Comparison of ENCODE assay signal across 15 cellular contexts in genomic region chr7:3272691-3273141, GRCh38. TPM values are rescaled to one million over a fixed set of nuclear protein-coding genes. Genes with fewer than 3 reads are reported as not detected.
DNase-seq lines count a peak whose midpoint lies in the region; ATAC-seq and TF ChIP-seq lines count a peak whose summit lies in the region.
"Had no signal": no experiment of that assay in that cellular context is flagged by ENCODE, and none has a peak within 500 bp of the region (broad histone marks: within the 10 kb centered on the region; RNA-seq: fewer than 3 reads in every experiment).

No MANE protein-coding gene starts in this region.

- ATAC-seq in HG03025 (IDR thresholded peaks at IDR 0.05; ENCODE audit: low FRiP score, unreplicated experiment) = no peak
- no peak for ATAC-seq in natural killer cell treated with Interleukin-12 subunit alpha and Interleukin-12 subunit beta and Interleukin-15 and Interleukin-18, amount 100 ng/mL, for 72 hours
- ATAC-seq in activated T-cell treated with anti-CD3 and anti-CD28 coated beads, Interleukin-2, amount 50 U/mL, for 72 hours (replicated peaks in 1 of 2) = no peak
- ATAC-seq: mucosa of descending colon had no signal

- no peaks in the 10 kb centered on the region for H3K36me3 Mint-ChIP-seq in MCF 10A (ENCODE audit: insufficient read depth, unreplicated experiment)
- H3K36me3 Mint-ChIP-seq in natural killer cell treated with Interleukin-12 subunit alpha and Interleukin-12 subunit beta and Interleukin-15 and Interleukin-18, amount 100 ng/mL, for 72 hours = no peaks in the 10 kb centered on the region
- H3K36me3 Mint-ChIP-seq in activated T-cell treated with anti-CD3 and anti-CD28 coated beads, Interleukin-2, amount 50 U/mL, for 72 hours (ENCODE audit: insufficient read depth in 2 of 2) = no peaks in the 10 kb centered on the region

- H3K27ac Mint-ChIP-seq in MCF 10A (ENCODE audit: low read depth, unreplicated experiment) = no peak overlapping the region
- no peak overlapping the region for H3K27ac Mint-ChIP-seq in natural killer cell treated with Interleukin-12 subunit alpha and Interleukin-12 subunit beta and Interleukin-15 and Interleukin-18, amount 100 ng/mL, for 72 hours
- no peak overlapping the region for H3K27ac Mint-ChIP-seq in activated T-cell treated with anti-CD3 and anti-CD28 coated beads, Interleukin-2, amount 50 U/mL, for 72 hours
- H3K27ac Mint-ChIP-seq: activated T-cell treated with anti-CD3 and anti-CD28 coated beads, Interleukin-2, amount 50 U/mL, for 24 hours had no signal

- intact Hi-C loops in MCF 10A (cut with micrococcal nuclease) (no loop called here), breast epithelium (cut with DNase I; ENCODE audit: low total_unique reads) (no loop called here), vagina (cut with DNase I) (no loop called here)

- CTCF ChIA-PET in MCF 10A (lab: Yijun Ruan, JAX) (no interaction called here), RWPE1 (lab: Yijun Ruan, JAX) (interaction anchor here (1.0 kb wide), 1 partner anchor 10 kb away, joined by 3 read pairs; no protein-coding TSS in a partner anchor)

- POLR2A ChIA-PET in MCF 10A (lab: Yijun Ruan, JAX) (interaction anchor here (1.0 to 1.3 kb wide), 3 partner anchors 11 to 15 kb away, joined by 3 to 6 read pairs (median 3); no protein-coding TSS in a partner anchor), RWPE1 (lab: Yijun Ruan, JAX; ENCODE audit: low non-redundant PET) (interaction anchor here (0.5 kb wide), 1 partner anchor 79 kb away, joined by 3 read pairs; no protein-coding TSS in a partner anchor)

- no peaks in the 10 kb centered on the region for H3K9me3 Mint-ChIP-seq in MCF 10A (ENCODE audit: unreplicated experiment)
- peaks cover 3% of the 10 kb centered on the region for H3K9me3 Mint-ChIP-seq in natural killer cell treated with Interleukin-12 subunit alpha and Interleukin-12 subunit beta and Interleukin-15 and Interleukin-18, amount 100 ng/mL, for 72 hours
- H3K9me3 Mint-ChIP-seq in activated T-cell treated with anti-CD3 and anti-CD28 coated beads, Interleukin-2, amount 50 U/mL, for 72 hours = no peaks in the 10 kb centered on the region

- no peaks in the 10 kb centered on the region for H3K4me1 ChIP-seq in breast epithelium
- H3K4me1 ChIP-seq in vagina = peaks cover 11% of the 10 kb centered on the region
- H3K4me1 ChIP-seq: heart left ventricle, spleen had no signal

- H3K4me3 ChIP-seq in breast epithelium (no peak overlapping the region), fibroblast of pulmonary artery (replicated peaks; ENCODE audit: low read depth, low read length) (no peak overlapping the region), vagina (no peak overlapping the region)
- H3K4me3 ChIP-seq: heart left ventricle, mucosa of descending colon, spleen had no signal

- H3K27ac ChIP-seq in breast epithelium (no peak overlapping the region), RWPE1 (peak overlapping the region; percentile 77), vagina (peak overlapping the region; percentile 6)
- H3K27ac ChIP-seq: heart left ventricle, spleen had no signal

- no peaks in the 10 kb centered on the region for H3K27me3 Mint-ChIP-seq in MCF 10A (ENCODE audit: insufficient read depth, unreplicated experiment)
- peaks cover 7 to 9% of the 10 kb centered on the region in 2 donors for H3K27me3 Mint-ChIP-seq in natural killer cell treated with Interleukin-12 subunit alpha and Interleukin-12 subunit beta and Interleukin-15 and Interleukin-18, amount 100 ng/mL, for 72 hours
- no peaks in the 10 kb centered on the region for H3K27me3 Mint-ChIP-seq in activated T-cell treated with anti-CD3 and anti-CD28 coated beads, Interleukin-2, amount 50 U/mL, for 72 hours (ENCODE audit: low read depth)

- TF ChIP-seq CTCF in MCF 10A (IDR thresholded peaks at IDR 0.05; ENCODE audit: unreplicated experiment) (no peak), breast epithelium (IDR thresholded peaks at IDR 0.05) (no peak), RWPE1 (conservative IDR thresholded peaks at IDR 0.05; ENCODE audit: low read depth) (no peak), fibroblast of pulmonary artery (IDR thresholded peaks at IDR 0.05; ENCODE audit: low read length, missing control alignments) (no peak), vagina (IDR thresholded peaks at IDR 0.05) (no peak)

- TF ChIP-seq POLR2A in breast epithelium (IDR thresholded peaks at IDR 0.05) (no peak), vagina (IDR thresholded peaks at IDR 0.05) (no peak)

- H3K36me3 ChIP-seq in breast epithelium = no peaks in the 10 kb centered on the region
- H3K36me3 ChIP-seq in vagina = no peaks in the 10 kb centered on the region
- H3K36me3 ChIP-seq: heart left ventricle, spleen had no signal

- no peak overlapping the region for H3K4me3 Mint-ChIP-seq in MCF 10A (ENCODE audit: unreplicated experiment)
- no peak overlapping the region for H3K4me3 Mint-ChIP-seq in natural killer cell treated with Interleukin-12 subunit alpha and Interleukin-12 subunit beta and Interleukin-15 and Interleukin-18, amount 100 ng/mL, for 72 hours
- no peak overlapping the region for H3K4me3 Mint-ChIP-seq in activated T-cell treated with anti-CD3 and anti-CD28 coated beads, Interleukin-2, amount 50 U/mL, for 72 hours
- H3K4me3 Mint-ChIP-seq: activated T-cell treated with anti-CD3 and anti-CD28 coated beads, Interleukin-2, amount 50 U/mL, for 24 hours had no signal

- peak; percentile 87 for DNase-seq in MCF 10A (ENCODE audit: unreplicated experiment)
- DNase-seq in breast epithelium (ENCODE audit: low spot score in 2 of 2) = no peak
- peak; percentile 66 for DNase-seq in RWPE1 (ENCODE audit: low spot score)
- DNase-seq in fibroblast of pulmonary artery (ENCODE audit: low read depth) = peak; percentile 83
- DNase-seq in vagina (ENCODE audit: extremely low spot score in 2 of 2) = no peak
- no peak for DNase-seq in natural killer cell treated with Interleukin-12 subunit alpha and Interleukin-12 subunit beta and Interleukin-15 and Interleukin-18, amount 100 ng/mL, for 72 hours (ENCODE audit: low spot score)
- no peak for DNase-seq in activated T-cell treated with anti-CD3 and anti-CD28 coated beads, Interleukin-2, amount 50 U/mL, for 72 hours
- DNase-seq: activated T-cell treated with anti-CD3 and anti-CD28 coated beads, Interleukin-2, amount 50 U/mL, for 24 hours; AML-193; GOT3; heart left ventricle; KBM-7; mucosa of descending colon; spleen had no signal

- H3K9me3 ChIP-seq in breast epithelium = no peaks in the 10 kb centered on the region
- no peaks in the 10 kb centered on the region for H3K9me3 ChIP-seq in vagina
- H3K9me3 ChIP-seq: mucosa of descending colon had no signal

- BruUV-seq in MCF 10A (replicated peaks; lab: Mats Ljungman, UMichigan) = no TSS peak

- H3K4me1 Mint-ChIP-seq in MCF 10A (ENCODE audit: insufficient read depth, unreplicated experiment) = peaks cover 20% of the 10 kb centered on the region
- H3K4me1 Mint-ChIP-seq in natural killer cell treated with Interleukin-12 subunit alpha and Interleukin-12 subunit beta and Interleukin-15 and Interleukin-18, amount 100 ng/mL, for 72 hours (ENCODE audit: low read depth in 2 of 2) = no peaks in the 10 kb centered on the region
- no peaks in the 10 kb centered on the region for H3K4me1 Mint-ChIP-seq in activated T-cell treated with anti-CD3 and anti-CD28 coated beads, Interleukin-2, amount 50 U/mL, for 72 hours (ENCODE audit: low read depth)

- H3K27me3 ChIP-seq in breast epithelium (no peaks in the 10 kb centered on the region), vagina (no peaks in the 10 kb centered on the region)
- H3K27me3 ChIP-seq: heart left ventricle, spleen had no signal

RNA-seq across cellular contexts. Expression of gene SDK1, which starts 28.3 kb away (rescaled TPM):
- 1.5 and 3.3 TPM in 2 replicates for total RNA-seq in MCF 10A (2022)
- 10 to 100 TPM in 1 of 3 donors, 1 to 10 TPM in 2; 3.7 to 18.2 (median 6.6) TPM for total RNA-seq in breast epithelium
- 16.7 TPM for total RNA-seq in vagina
- total RNA-seq in natural killer cell treated with Interleukin-12 subunit alpha and Interleukin-12 subunit beta and Interleukin-15 and Interleukin-18, amount 100 ng/mL, for 72 hours = under 1 TPM; 0.20 to 0.40 TPM
- total RNA-seq in activated T-cell treated with anti-CD3 and anti-CD28 coated beads, Interleukin-2, amount 50 U/mL, for 72 hours = 1 to 10 TPM; 6.1 to 6.3 TPM

Comparison
In these comparisons a context has a peak if more than half of its experiments do, and no peak if none do; other contexts are left out.
1. DNase-seq: peak in MCF 10A (single experiment), RWPE1 (single experiment) and fibroblast of pulmonary artery (single experiment); none in breast epithelium (0 of 2), vagina (0 of 2), natural killer cell treated with Interleukin-12 subunit alpha and Interleukin-12 subunit beta and Interleukin-15 and Interleukin-18, amount 100 ng/mL, for 72 hours (single experiment) and activated T-cell treated with anti-CD3 and anti-CD28 coated beads, Interleukin-2, amount 50 U/mL, for 72 hours (0 of 2).
2. H3K27ac ChIP-seq: peak in RWPE1 (single experiment) and vagina (single experiment); none in breast epithelium (0 of 2).